Comparison of ENCODE assay signal across 8 cellular contexts in genomic region chr16:28924762-28925385, GRCh38. TPM values are rescaled to one million over a fixed set of nuclear protein-coding genes. Genes with fewer than 3 reads are reported as not detected.
DNase-seq lines count a peak whose midpoint lies in the region; ATAC-seq and TF ChIP-seq lines count a peak whose summit lies in the region.

RABEP2 (minus strand) TSS chr16:28925238; CDS start chr16:28925163, 75 bp downstream.

- H3K4me3 ChIP-seq in OCI-LY7 (ENCODE audit: low read depth, low read length, poor library complexity, severe bottlenecking) = peak within 1 kb of the TSS; percentile 77
- H3K4me3 ChIP-seq in mucosa of descending colon = peak within 1 kb of the TSS; percentile 55

- no peaks in the 10 kb centered on the region for H3K9me2 ChIP-seq in OCI-LY7 (ENCODE audit: insufficient read depth, low read length)

- intact Hi-C loops in OCI-LY7 (cut with micrococcal nuclease; ENCODE audit: unreplicated experiment) (loop anchor here (1.0 to 2.0 kb wide), 3 partner anchors 7 to 20 kb away; no protein-coding TSS in a partner anchor), mucosa of descending colon (cut with DNase I, micrococcal nuclease) (no loop called here)

- DNase-seq in DMS 273 (lab: John Stamatoyannopoulos, UW; ENCODE audit: unreplicated experiment) = peak; percentile 98
- peak; percentile 95 for DNase-seq in OCI-LY7 (ENCODE audit: low spot score)
- DNase-seq in activated T-cell treated with anti-CD3 and anti-CD28 coated beads for 48 hours (ENCODE audit: low read depth) = peak; percentile 99
- peak; percentile 86 for DNase-seq in epithelial cell of prostate (ENCODE audit: low read depth, low spot score)
- DNase-seq in mucosa of descending colon = peak; percentile 98 to 99 (median 99)
- DNase-seq in stimulated activated CD8-positive, alpha-beta memory T cell treated with anti-CD3 and anti-CD28 coated beads, Interleukin-4, amount 100 ng/mL, for 24 hours (ENCODE audit: low read depth) = peak; percentile 95

- H3K4me1 ChIP-seq in OCI-LY7 (ENCODE audit: insufficient read depth, low read length, poor library complexity, severe bottlenecking) (peaks cover 69% of the 10 kb centered on the region), mucosa of descending colon (ENCODE audit: low read depth) (peaks cover 6% of the 10 kb centered on the region)

- ATAC-seq in GM21576 (IDR thresholded peaks at IDR 0.05; ENCODE audit: unreplicated experiment) = peak; percentile 47
- peak; percentile 90 for ATAC-seq in mucosa of descending colon

- no peaks in the 10 kb centered on the region for H3K27me3 Mint-ChIP-seq in IgD-negative memory B cell

- H3K4me2 ChIP-seq in OCI-LY7 (ENCODE audit: low read length) = peak within 1 kb of the TSS; percentile 100

- peaks cover 25 to 31% (median 29%) of the 10 kb centered on the region in 3 donors for H3K4me1 Mint-ChIP-seq in IgD-negative memory B cell

- no peaks in the 10 kb centered on the region for H3K9me3 Mint-ChIP-seq in IgD-negative memory B cell

- no peaks in the 10 kb centered on the region for H4K20me1 ChIP-seq in OCI-LY7 (ENCODE audit: insufficient read depth, low read length)

- H3K79me2 ChIP-seq in OCI-LY7 (ENCODE audit: insufficient read depth, low read depth, low read length) = peaks cover 29% of the 10 kb centered on the region; the same call in 1 of the 2 replicates

- TF ChIP-seq CTCF in OCI-LY7 (conservative IDR thresholded peaks at IDR 0.05; ENCODE audit: low read length) (no peak), mucosa of descending colon (IDR thresholded peaks at IDR 0.05) (no peak)

- H3K9me3 ChIP-seq in OCI-LY7 (ENCODE audit: low read length) = peaks cover 6% of the 10 kb centered on the region; the same call in 1 of the 2 replicates
- no peaks in the 10 kb centered on the region for H3K9me3 ChIP-seq in mucosa of descending colon

- POLR2A ChIA-PET in OCI-LY7 (lab: Charles Lee) = interaction anchor here (0.8 to 3.1 kb wide), 3 partner anchors 7 to 62 kb away, joined by 3 to 37 read pairs (median 12); partner anchors contain the start of genes CD19 and SH2B1

- peak within 1 kb of the TSS; percentile 91 to 98 (median 96) for H3K4me3 Mint-ChIP-seq in IgD-negative memory B cell

- H3K27ac Mint-ChIP-seq in IgD-negative memory B cell = peak within 1 kb of the TSS; percentile 88 to 98 (median 95)

- H3K36me3 Mint-ChIP-seq in IgD-negative memory B cell = no peaks in the 10 kb centered on the region

- CTCF ChIA-PET in OCI-LY7 (lab: Charles Lee; ENCODE audit: unreplicated experiment) = interaction anchor here (1.3 to 2.6 kb wide), 3 partner anchors 11 to 20 kb away, joined by 8 to 18 read pairs (median 15); no protein-coding TSS in a partner anchor

- H3K36me3 ChIP-seq in OCI-LY7 (ENCODE audit: insufficient read depth, low read length) = peaks cover 31% of the 10 kb centered on the region
- no peaks in the 10 kb centered on the region for H3K36me3 ChIP-seq in mucosa of descending colon (ENCODE audit: low read depth)

- no TSS peak for BruUV-seq in OCI-LY7 (replicated peaks; lab: Mats Ljungman, UMichigan)

- H2AFZ ChIP-seq in OCI-LY7 (ENCODE audit: low read length) = peak within 1 kb of the TSS; percentile 22; the same call in 1 of the 2 replicates

- peak within 1 kb of the TSS; percentile 100 for H3K27ac ChIP-seq in OCI-LY7 (ENCODE audit: low read depth, low read length, poor library complexity, severe bottlenecking)
- H3K27ac ChIP-seq in epithelial cell of prostate = peak within 1 kb of the TSS; percentile 98

RNA-seq across cellular contexts. Expression of gene RABEP2, which starts in this region (rescaled TPM):
- 31.7 TPM for polyA plus RNA-seq in IgD-negative memory B cell
- 84.8 and 118 TPM in 2 replicates for total RNA-seq in OCI-LY7 (2014; rRNA removed; shearing (Covaris generic))
- total RNA-seq in OCI-LY7 (2022) (84.2 and 87.2 TPM in 2 replicates), mucosa of descending colon (10 to 100 TPM; 35.1 to 43.2 (median 35.7) TPM)

Comparison
In these comparisons a context has a peak if more than half of its experiments do, and no peak if none do; other contexts are left out.
1. Peak in every context shown above with its lines: DNase-seq, ATAC-seq, H3K4me3 ChIP-seq and H3K27ac ChIP-seq.